ENCODE assay signal across 15 cellular contexts in the genomic region with DNA sequence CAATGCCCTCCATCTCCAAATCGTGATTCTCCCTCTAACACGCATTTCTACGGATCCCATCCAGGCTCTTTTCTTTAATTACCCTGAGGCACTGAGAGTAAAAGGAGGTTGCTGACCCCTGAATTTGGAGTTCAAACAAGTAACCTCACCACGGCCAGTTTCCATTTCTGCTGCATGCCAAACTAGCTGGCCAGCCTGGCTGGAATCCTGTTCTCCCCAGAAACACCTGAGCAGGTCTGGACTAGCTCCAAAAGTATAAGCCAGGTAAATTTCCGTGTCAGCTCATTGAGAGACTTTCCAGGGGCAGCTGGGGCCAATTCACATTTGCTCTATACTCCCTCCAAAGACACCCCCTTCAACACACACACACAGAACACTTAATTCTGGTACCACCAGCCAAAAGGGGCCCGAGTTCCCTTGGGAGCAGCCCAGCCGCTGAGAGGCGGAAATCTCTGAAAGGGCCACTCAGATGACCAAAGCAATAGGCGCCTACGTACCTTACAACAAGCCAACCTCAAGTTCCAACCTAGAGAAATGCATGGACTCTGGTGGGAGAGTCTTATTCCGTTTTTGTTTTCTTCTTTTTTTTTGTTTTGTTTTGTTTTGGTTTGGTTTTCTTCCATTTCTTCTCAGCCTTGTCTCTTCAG.
DNase-seq lines count a peak whose midpoint lies in the region; ATAC-seq and TF ChIP-seq lines count a peak whose summit lies in the region.
"Had no signal": no experiment of that assay in that cellular context is flagged by ENCODE, and none has a peak within 500 bp of the region (broad histone marks: within the 10 kb centered on the region; RNA-seq: fewer than 3 reads in every experiment).

No MANE protein-coding gene starts in this region.

- TF ChIP-seq CTCF in natural killer cell (IDR thresholded peaks at IDR 0.05) (no peak), WTC11 (IDR thresholded peaks at IDR 0.05) (no peak), left lung (IDR thresholded peaks at IDR 0.05) (no peak), brain microvascular endothelial cell (IDR thresholded peaks at IDR 0.05; ENCODE audit: low read depth, low read length, missing control alignments) (no peak)

- in situ Hi-C loops in brain microvascular endothelial cell (cut with HindIII; ENCODE audit: low pct_ligation_motif_present, low sequenced_read_pairs), result no loop called here

- H3K27me3 Mint-ChIP-seq in natural killer cell (ENCODE audit: low read depth in 2 of 2) (peaks cover 48 to 62% of the 10 kb centered on the region in 2 donors), WTC11 (ENCODE audit: low read depth) (peaks cover 53% of the 10 kb centered on the region)
- H3K27me3 Mint-ChIP-seq in natural killer cell treated with Interleukin-12 subunit alpha and Interleukin-12 subunit beta and Interleukin-15 and Interleukin-18, amount 100 ng/mL, for 72 hours, result peaks cover 37 to 47% of the 10 kb centered on the region in 2 donors
- H3K27me3 Mint-ChIP-seq in activated T-cell treated with anti-CD3 and anti-CD28 coated beads, Interleukin-2, amount 50 U/mL, for 24 hours, result peaks cover 65% of the 10 kb centered on the region

- H3K4me3 ChIP-seq in left lung (no peak overlapping the region), brain microvascular endothelial cell (ENCODE audit: low read depth, low read length) (no peak overlapping the region)

- H3K36me3 ChIP-seq in left lung, result no peaks in the 10 kb centered on the region
- no peaks in the 10 kb centered on the region for H3K36me3 ChIP-seq in brain microvascular endothelial cell (replicated peaks)
- H3K36me3 ChIP-seq: upper lobe of left lung had no signal

- H3K27ac ChIP-seq in left lung (no peak overlapping the region), brain microvascular endothelial cell (no peak overlapping the region)

- DNase-seq in natural killer cell, result no peak
- DNase-seq in natural killer cell treated with Interleukin-12 subunit alpha and Interleukin-12 subunit beta and Interleukin-15 and Interleukin-18, amount 100 ng/mL, for 72 hours (ENCODE audit: low spot score), result no peak
- DNase-seq in WTC11 (ENCODE audit: low spot score), result no peak
- DNase-seq in left lung, result no peak
- no peak for DNase-seq in activated T-cell treated with anti-CD3 and anti-CD28 coated beads, Interleukin-2, amount 50 U/mL, for 24 hours
- no peak for DNase-seq in GOT3 (lab: John Stamatoyannopoulos, UW)
- no peak for DNase-seq in brain microvascular endothelial cell
- DNase-seq in activated T-cell treated with anti-CD3 and anti-CD28 coated beads, Interleukin-2, amount 50 U/mL, for 48 hours, result no peak
- DNase-seq: activated effector memory CD4-positive, alpha-beta T cell treated with Interleukin-2 at 50 U/mL for 16 hours; central memory CD4-positive, alpha-beta T cell; GDM1; IMR-90; NCI-H187 had no signal

- H3K36me3 Mint-ChIP-seq in natural killer cell (no peaks in the 10 kb centered on the region), WTC11 (no peaks in the 10 kb centered on the region)
- no peaks in the 10 kb centered on the region for H3K36me3 Mint-ChIP-seq in natural killer cell treated with Interleukin-12 subunit alpha and Interleukin-12 subunit beta and Interleukin-15 and Interleukin-18, amount 100 ng/mL, for 72 hours
- H3K36me3 Mint-ChIP-seq in activated T-cell treated with anti-CD3 and anti-CD28 coated beads, Interleukin-2, amount 50 U/mL, for 24 hours (ENCODE audit: low read depth), result no peaks in the 10 kb centered on the region

- H3K27me3 ChIP-seq in left lung (peaks cover 22 to 76% of the 10 kb centered on the region in 2 donors), brain microvascular endothelial cell (replicated peaks) (peaks cover 39% of the 10 kb centered on the region)

- H3K27ac Mint-ChIP-seq in natural killer cell (no peak overlapping the region), WTC11 (no peak overlapping the region)
- no peak overlapping the region for H3K27ac Mint-ChIP-seq in natural killer cell treated with Interleukin-12 subunit alpha and Interleukin-12 subunit beta and Interleukin-15 and Interleukin-18, amount 100 ng/mL, for 72 hours
- no peak overlapping the region for H3K27ac Mint-ChIP-seq in activated T-cell treated with anti-CD3 and anti-CD28 coated beads, Interleukin-2, amount 50 U/mL, for 24 hours
- H3K27ac Mint-ChIP-seq: activated CD4-positive, alpha-beta T cell treated with anti-CD3 and anti-CD28 coated beads for 36 hours had no signal

- H3K4me1 Mint-ChIP-seq in natural killer cell, result peaks cover 10 to 22% of the 10 kb centered on the region in 2 donors
- peaks cover 13 to 16% of the 10 kb centered on the region in 2 donors for H3K4me1 Mint-ChIP-seq in natural killer cell treated with Interleukin-12 subunit alpha and Interleukin-12 subunit beta and Interleukin-15 and Interleukin-18, amount 100 ng/mL, for 72 hours (ENCODE audit: low read depth in 2 of 2)
- peaks cover 31% of the 10 kb centered on the region for H3K4me1 Mint-ChIP-seq in WTC11
- H3K4me1 Mint-ChIP-seq in activated T-cell treated with anti-CD3 and anti-CD28 coated beads, Interleukin-2, amount 50 U/mL, for 24 hours (ENCODE audit: low read depth), result peaks cover 18% of the 10 kb centered on the region

- H3K4me3 Mint-ChIP-seq in natural killer cell (peak overlapping the region; percentile 86), WTC11 (peak overlapping the region; percentile 63)
- no peak overlapping the region for H3K4me3 Mint-ChIP-seq in natural killer cell treated with Interleukin-12 subunit alpha and Interleukin-12 subunit beta and Interleukin-15 and Interleukin-18, amount 100 ng/mL, for 72 hours
- H3K4me3 Mint-ChIP-seq in activated T-cell treated with anti-CD3 and anti-CD28 coated beads, Interleukin-2, amount 50 U/mL, for 24 hours, result no peak overlapping the region

- H3K9me3 Mint-ChIP-seq in natural killer cell (no peaks in the 10 kb centered on the region), WTC11 (no peaks in the 10 kb centered on the region)
- H3K9me3 Mint-ChIP-seq in natural killer cell treated with Interleukin-12 subunit alpha and Interleukin-12 subunit beta and Interleukin-15 and Interleukin-18, amount 100 ng/mL, for 72 hours, result no peaks in the 10 kb centered on the region
- no peaks in the 10 kb centered on the region for H3K9me3 Mint-ChIP-seq in activated T-cell treated with anti-CD3 and anti-CD28 coated beads, Interleukin-2, amount 50 U/mL, for 24 hours

- no peaks in the 10 kb centered on the region for H3K9me3 ChIP-seq in left lung
- H3K9me3 ChIP-seq: upper lobe of left lung had no signal

- no peak for ATAC-seq in natural killer cell
- ATAC-seq in natural killer cell treated with Interleukin-12 subunit alpha and Interleukin-12 subunit beta and Interleukin-15 and Interleukin-18, amount 100 ng/mL, for 72 hours, result no peak
- no peak for ATAC-seq in WTC11
- ATAC-seq in left lung, result peak; percentile 6
- ATAC-seq: activated CD4-positive, alpha-beta T cell treated with anti-CD3 and anti-CD28 coated beads for 36 hours had no signal

- intact Hi-C loops in natural killer cell (cut with micrococcal nuclease), result loop anchor here (10.0 kb wide), 1 partner anchor 113 kb away; no protein-coding TSS in a partner anchor
- intact Hi-C loops in left lung (cut with DNase I), result no loop called here

- H3K4me1 ChIP-seq in left lung, result peaks cover 4 to 15% of the 10 kb centered on the region in 2 donors

- CTCF ChIA-PET in WTC11 (lab: Charles Lee), result interaction anchor here (0.8 to 1.4 kb wide), 3 partner anchors 38 to 68 kb away, joined by 3 to 4 read pairs (median 3); no protein-coding TSS in a partner anchor

- POLR2A ChIA-PET in WTC11 (lab: Charles Lee), result no interaction called here

TF ChIP-seq in WTC11, 78 proteins besides CTCF, POLR2A, EP300 and RAD21:
- TF ChIP-seq EMX1 (CRISPR knock-in tag; IDR thresholded peaks at IDR 0.05), result no peak
- no peak for TF ChIP-seq ESRRA (CRISPR knock-in tag; IDR thresholded peaks at IDR 0.05; ENCODE audit: borderline replicate concordance)
- no peak for TF ChIP-seq ZNF263 (CRISPR knock-in tag; IDR thresholded peaks at IDR 0.05; ENCODE audit: low read depth)
- no peak for TF ChIP-seq CREM (CRISPR knock-in tag; IDR thresholded peaks at IDR 0.05)
- no peak for TF ChIP-seq ETV6 (CRISPR knock-in tag; IDR thresholded peaks at IDR 0.05)
- TF ChIP-seq ZNF423 (CRISPR knock-in tag; IDR thresholded peaks at IDR 0.05), result no peak
- TF ChIP-seq, protein P1, sequence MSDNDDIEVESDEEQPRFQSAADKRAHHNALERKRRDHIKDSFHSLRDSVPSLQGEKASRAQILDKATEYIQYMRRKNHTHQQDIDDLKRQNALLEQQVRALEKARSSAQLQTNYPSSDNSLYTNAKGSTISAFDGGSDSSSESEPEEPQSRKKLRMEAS (CRISPR knock-in tag; IDR thresholded peaks at IDR 0.05), result no peak
- no peak for TF ChIP-seq SP1 (CRISPR knock-in tag; conservative IDR thresholded peaks at IDR 0.05)
- no peak for TF ChIP-seq ZBTB21 (CRISPR knock-in tag; IDR thresholded peaks at IDR 0.05; ENCODE audit: borderline replicate concordance)

Comparison
In these comparisons a context has a peak if more than half of its experiments do, and no peak if none do; other contexts are left out.
1. H3K4me3 Mint-ChIP-seq: peak in natural killer cell (single experiment) and WTC11 (single experiment); none in natural killer cell treated with Interleukin-12 subunit alpha and Interleukin-12 subunit beta and Interleukin-15 and Interleukin-18, amount 100 ng/mL, for 72 hours (single experiment) and activated T-cell treated with anti-CD3 and anti-CD28 coated beads, Interleukin-2, amount 50 U/mL, for 24 hours (single experiment).